12 cellular contexts compared by ENCODE assay signal in genomic region chr7:77811895-77812685, GRCh38. TPM values are rescaled to one million over a fixed set of nuclear protein-coding genes. Genes with fewer than 3 reads are reported as not detected.
DNase-seq lines count a peak whose midpoint lies in the region; ATAC-seq and TF ChIP-seq lines count a peak whose summit lies in the region.
"Had no signal": no experiment of that assay in that cellular context is flagged by ENCODE, and none has a peak within 500 bp of the region (broad histone marks: within the 10 kb centered on the region; RNA-seq: fewer than 3 reads in every experiment).

No MANE protein-coding gene starts in this region.

- peaks cover 12% of the 10 kb centered on the region for H3K9me3 Mint-ChIP-seq in stimulated activated memory B cell treated with anti-CD40 and anti-IgM and Interleukin-4, amounts not matched to agents 10 μg/mL and 1 μg/mL and 100 μg/mL, for 72 hours
- H3K9me3 Mint-ChIP-seq in activated CD8-positive, alpha-beta T cell treated with anti-CD3 and anti-CD28 coated beads, Interleukin-2, amount 10 ng/mL, durations not matched to agents 7 days and 5 days (ENCODE audit: insufficient read depth) = peaks cover 30% of the 10 kb centered on the region

- POLR2A ChIA-PET in activated CD8-positive, alpha-beta T cell treated with anti-CD3 and anti-CD28 coated beads, Interleukin-2, amount 10 ng/mL, durations not matched to agents 7 days and 5 days (lab: Charles Lee) = no interaction called here

- no peak for TF ChIP-seq CTCF in fibroblast of the aortic adventitia (IDR thresholded peaks at IDR 0.05; ENCODE audit: insufficient read depth, low read length)

- H3K4me3 Mint-ChIP-seq in T-helper 17 cell = peak overlapping the region; percentile 79
- H3K4me3 Mint-ChIP-seq in stimulated activated memory B cell treated with anti-CD40 and anti-IgM and Interleukin-4, amounts not matched to agents 10 μg/mL and 1 μg/mL and 100 μg/mL, for 72 hours = no peak overlapping the region
- no peak overlapping the region for H3K4me3 Mint-ChIP-seq in activated CD8-positive, alpha-beta T cell treated with anti-CD3 and anti-CD28 coated beads, Interleukin-2, amount 10 ng/mL, durations not matched to agents 7 days and 5 days
- H3K4me3 Mint-ChIP-seq: activated T-cell treated with anti-CD3 and anti-CD28 coated beads, Interleukin-2, amount 50 U/mL, for 24 hours; natural killer cell treated with Interleukin-12 subunit alpha and Interleukin-12 subunit beta and Interleukin-15 and Interleukin-18, amount 100 ng/mL, for 72 hours had no signal

- ATAC-seq in activated CD4-positive, CD25-positive, alpha-beta regulatory T cell treated with anti-CD3 and anti-CD28 coated beads, Interleukin-2, amount 50 U/mL, for 24 hours = peak; percentile 84 to 96
- ATAC-seq in T-helper 17 cell = no peak
- no peak for ATAC-seq in stimulated activated memory B cell treated with anti-CD40 and anti-IgM and Interleukin-4, amounts not matched to agents 10 μg/mL and 1 μg/mL and 100 μg/mL, for 72 hours
- no peak for ATAC-seq in activated CD8-positive, alpha-beta T cell treated with anti-CD3 and anti-CD28 coated beads, Interleukin-2, amount 10 ng/mL, durations not matched to agents 7 days and 5 days
- ATAC-seq: natural killer cell treated with Interleukin-12 subunit alpha and Interleukin-12 subunit beta and Interleukin-15 and Interleukin-18, amount 100 ng/mL, for 72 hours had no signal

- no peak for DNase-seq in activated CD4-positive, CD25-positive, alpha-beta regulatory T cell (lab: John Stamatoyannopoulos, UW)
- DNase-seq in T-helper 17 cell (no peak), fibroblast of the aortic adventitia (ENCODE audit: low read depth) (peak; percentile 79), NCI-H526 (lab: John Stamatoyannopoulos, UW) (no peak), NCI-H1105 treated with DMSO at 0.1 percent for 48 hours (lab: John Stamatoyannopoulos, UW) (no peak)
- DNase-seq in activated CD8-positive, alpha-beta T cell treated with anti-CD3 and anti-CD28 coated beads, Interleukin-2, amount 10 ng/mL, durations not matched to agents 7 days and 5 days = no peak
- DNase-seq: 8988T; activated T-cell treated with anti-CD3 and anti-CD28 coated beads, Interleukin-2, amount 50 U/mL, for 24 hours; NCI-H1048 had no signal

- H3K36me3 Mint-ChIP-seq in T-helper 17 cell (ENCODE audit: low read depth) = peaks cover 5% of the 10 kb centered on the region
- H3K36me3 Mint-ChIP-seq in stimulated activated memory B cell treated with anti-CD40 and anti-IgM and Interleukin-4, amounts not matched to agents 10 μg/mL and 1 μg/mL and 100 μg/mL, for 72 hours = peaks cover 27% of the 10 kb centered on the region
- H3K36me3 Mint-ChIP-seq in activated CD8-positive, alpha-beta T cell treated with anti-CD3 and anti-CD28 coated beads, Interleukin-2, amount 10 ng/mL, durations not matched to agents 7 days and 5 days (ENCODE audit: low read depth) = peaks cover 51% of the 10 kb centered on the region

- peak overlapping the region; percentile 81 for H3K27ac Mint-ChIP-seq in T-helper 17 cell
- peak overlapping the region; percentile 26 for H3K27ac Mint-ChIP-seq in stimulated activated memory B cell treated with anti-CD40 and anti-IgM and Interleukin-4, amounts not matched to agents 10 μg/mL and 1 μg/mL and 100 μg/mL, for 72 hours
- H3K27ac Mint-ChIP-seq in activated CD8-positive, alpha-beta T cell treated with anti-CD3 and anti-CD28 coated beads, Interleukin-2, amount 10 ng/mL, durations not matched to agents 7 days and 5 days = no peak overlapping the region
- H3K27ac Mint-ChIP-seq: natural killer cell treated with Interleukin-12 subunit alpha and Interleukin-12 subunit beta and Interleukin-15 and Interleukin-18, amount 100 ng/mL, for 72 hours had no signal

- H3K4me1 Mint-ChIP-seq in T-helper 17 cell = peaks cover 31% of the 10 kb centered on the region
- H3K4me1 Mint-ChIP-seq in stimulated activated memory B cell treated with anti-CD40 and anti-IgM and Interleukin-4, amounts not matched to agents 10 μg/mL and 1 μg/mL and 100 μg/mL, for 72 hours = peaks cover 50% of the 10 kb centered on the region
- H3K4me1 Mint-ChIP-seq in activated CD8-positive, alpha-beta T cell treated with anti-CD3 and anti-CD28 coated beads, Interleukin-2, amount 10 ng/mL, durations not matched to agents 7 days and 5 days (ENCODE audit: low read depth) = peaks cover 12% of the 10 kb centered on the region

- H3K9me3 ChIP-seq in T-helper 17 cell (ENCODE audit: control insufficient read depth, low read length, poor library complexity, severe bottlenecking) = peaks cover 5% of the 10 kb centered on the region

- H3K4me3 ChIP-seq in fibroblast of the aortic adventitia (ENCODE audit: low read depth, low read length) = no peak overlapping the region

- H3K27me3 Mint-ChIP-seq in T-helper 17 cell = no peaks in the 10 kb centered on the region
- H3K27me3 Mint-ChIP-seq in stimulated activated memory B cell treated with anti-CD40 and anti-IgM and Interleukin-4, amounts not matched to agents 10 μg/mL and 1 μg/mL and 100 μg/mL, for 72 hours = no peaks in the 10 kb centered on the region
- H3K27me3 Mint-ChIP-seq in activated CD8-positive, alpha-beta T cell treated with anti-CD3 and anti-CD28 coated beads, Interleukin-2, amount 10 ng/mL, durations not matched to agents 7 days and 5 days (ENCODE audit: low read depth) = no peaks in the 10 kb centered on the region
- H3K27me3 Mint-ChIP-seq: activated T-cell treated with anti-CD3 and anti-CD28 coated beads, Interleukin-2, amount 50 U/mL, for 24 hours; natural killer cell treated with Interleukin-12 subunit alpha and Interleukin-12 subunit beta and Interleukin-15 and Interleukin-18, amount 100 ng/mL, for 72 hours had no signal

- CTCF ChIA-PET in activated CD8-positive, alpha-beta T cell treated with anti-CD3 and anti-CD28 coated beads, Interleukin-2, amount 10 ng/mL, durations not matched to agents 7 days and 5 days (lab: Charles Lee) = interaction anchor here (1.2 to 1.5 kb wide), 2 partner anchors 13 to 15 kb away, joined by 3 read pairs; no protein-coding TSS in a partner anchor

RNA-seq across cellular contexts. Expression of gene PHTF2, which starts 13.5 kb away (rescaled TPM):
- total RNA-seq in T-helper 17 cell (10 to 100 TPM; 68.1 to 69.9 TPM), fibroblast of the aortic adventitia (ENCODE audit: low replicate concordance) (17.4 and 47.5 TPM in 2 replicates)
- total RNA-seq in activated CD8-positive, alpha-beta T cell treated with anti-CD3 and anti-CD28 coated beads, Interleukin-2, amount 10 ng/mL, durations not matched to agents 7 days and 5 days = 10 to 100 TPM; 34.9 to 39.1 TPM

RNA-seq across cellular contexts. Expression of gene TMEM60, which starts 13.9 kb away (rescaled TPM):
- total RNA-seq in T-helper 17 cell (1 to 10 TPM; 5.0 to 6.3 TPM), fibroblast of the aortic adventitia (ENCODE audit: low replicate concordance) (11.0 and 29.6 TPM in 2 replicates)
- total RNA-seq in activated CD8-positive, alpha-beta T cell treated with anti-CD3 and anti-CD28 coated beads, Interleukin-2, amount 10 ng/mL, durations not matched to agents 7 days and 5 days = 10 to 100 TPM; 14.1 to 14.8 TPM

Comparison
In these comparisons a context has a peak if more than half of its experiments do, and no peak if none do; other contexts are left out.
1. ATAC-seq: peak in activated CD4-positive, CD25-positive, alpha-beta regulatory T cell treated with anti-CD3 and anti-CD28 coated beads, Interleukin-2, amount 50 U/mL, for 24 hours (2 of 2); none in T-helper 17 cell (single experiment), stimulated activated memory B cell treated with anti-CD40 and anti-IgM and Interleukin-4, amounts not matched to agents 10 μg/mL and 1 μg/mL and 100 μg/mL, for 72 hours (single experiment) and activated CD8-positive, alpha-beta T cell treated with anti-CD3 and anti-CD28 coated beads, Interleukin-2, amount 10 ng/mL, durations not matched to agents 7 days and 5 days (single experiment).